Comparison of ENCODE assay signal across 1 cellular context in genomic region chr11:74018331-74019005, GRCh38.
TF ChIP-seq lines count a peak whose summit lies in the region.

No MANE protein-coding gene starts in this region.

TF ChIP-seq in HepG2, 621 proteins besides CTCF, POLR2A, EP300 and RAD21 (continued from another document and continues in another):
- TF ChIP-seq RERE (CRISPR knock-in tag; IDR thresholded peaks at IDR 0.05; ENCODE audit: low read depth) (no peak), WIZ (CRISPR knock-in tag; IDR thresholded peaks at IDR 0.05) (no peak), GRHL1 (CRISPR knock-in tag; conservative IDR thresholded peaks at IDR 0.05) (no peak), REST (IDR thresholded peaks at IDR 0.05; ENCODE audit: borderline replicate concordance in 1 of 2, low read depth in 1 of 2, low read length in 2 of 2) (no peak), ZNF121 (CRISPR knock-in tag; IDR thresholded peaks at IDR 0.05) (peak; percentile 20; the same call in 1 of the 2 replicates), ARID3A (IDR thresholded peaks at IDR 0.05; ENCODE audit: low read depth, low read length) (0 out of 2 replicates have a peak, but pooled peaks have one; percentile 43), ZNF598 (CRISPR knock-in tag; IDR thresholded peaks at IDR 0.05; ENCODE audit: borderline replicate concordance) (no peak), ZBTB7B (CRISPR knock-in tag; IDR thresholded peaks at IDR 0.05) (no peak), ZEB1 (IDR thresholded peaks at IDR 0.05; ENCODE audit: insufficient replicate concordance, low read depth) (no peak), PBX3 (CRISPR knock-in tag; IDR thresholded peaks at IDR 0.05; ENCODE audit: borderline replicate concordance) (no peak), JDP2 (CRISPR knock-in tag; IDR thresholded peaks at IDR 0.05; ENCODE audit: borderline replicate concordance) (no peak), ZNF263 (CRISPR knock-in tag; IDR thresholded peaks at IDR 0.05) (no peak), CENPBD1 (CRISPR knock-in tag; IDR thresholded peaks at IDR 0.05; ENCODE audit: borderline replicate concordance, low read depth) (0 out of 2 replicates have a peak, but pooled peaks have one; percentile 6), JARID2 (CRISPR knock-in tag; IDR thresholded peaks at IDR 0.05; ENCODE audit: insufficient replicate concordance) (no peak), THYN1 (CRISPR knock-in tag; IDR thresholded peaks at IDR 0.05; ENCODE audit: borderline replicate concordance, low read depth) (no peak), RORA (CRISPR knock-in tag; IDR thresholded peaks at IDR 0.05) (no peak)
- TF ChIP-seq, protein P1, sequence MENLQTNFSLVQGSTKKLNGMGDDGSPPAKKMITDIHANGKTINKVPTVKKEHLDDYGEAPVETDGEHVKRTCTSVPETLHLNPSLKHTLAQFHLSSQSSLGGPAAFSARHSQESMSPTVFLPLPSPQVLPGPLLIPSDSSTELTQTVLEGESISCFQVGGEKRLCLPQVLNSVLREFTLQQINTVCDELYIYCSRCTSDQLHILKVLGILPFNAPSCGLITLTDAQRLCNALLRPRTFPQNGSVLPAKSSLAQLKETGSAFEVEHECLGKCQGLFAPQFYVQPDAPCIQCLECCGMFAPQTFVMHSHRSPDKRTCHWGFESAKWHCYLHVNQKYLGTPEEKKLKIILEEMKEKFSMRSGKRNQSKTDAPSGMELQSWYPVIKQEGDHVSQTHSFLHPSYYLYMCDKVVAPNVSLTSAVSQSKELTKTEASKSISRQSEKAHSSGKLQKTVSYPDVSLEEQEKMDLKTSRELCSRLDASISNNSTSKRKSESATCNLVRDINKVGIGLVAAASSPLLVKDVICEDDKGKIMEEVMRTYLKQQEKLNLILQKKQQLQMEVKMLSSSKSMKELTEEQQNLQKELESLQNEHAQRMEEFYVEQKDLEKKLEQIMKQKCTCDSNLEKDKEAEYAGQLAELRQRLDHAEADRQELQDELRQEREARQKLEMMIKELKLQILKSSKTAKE (CRISPR knock-in tag; IDR thresholded peaks at IDR 0.05; ENCODE audit: borderline replicate concordance): peak; percentile 68
- TF ChIP-seq, protein P2, sequence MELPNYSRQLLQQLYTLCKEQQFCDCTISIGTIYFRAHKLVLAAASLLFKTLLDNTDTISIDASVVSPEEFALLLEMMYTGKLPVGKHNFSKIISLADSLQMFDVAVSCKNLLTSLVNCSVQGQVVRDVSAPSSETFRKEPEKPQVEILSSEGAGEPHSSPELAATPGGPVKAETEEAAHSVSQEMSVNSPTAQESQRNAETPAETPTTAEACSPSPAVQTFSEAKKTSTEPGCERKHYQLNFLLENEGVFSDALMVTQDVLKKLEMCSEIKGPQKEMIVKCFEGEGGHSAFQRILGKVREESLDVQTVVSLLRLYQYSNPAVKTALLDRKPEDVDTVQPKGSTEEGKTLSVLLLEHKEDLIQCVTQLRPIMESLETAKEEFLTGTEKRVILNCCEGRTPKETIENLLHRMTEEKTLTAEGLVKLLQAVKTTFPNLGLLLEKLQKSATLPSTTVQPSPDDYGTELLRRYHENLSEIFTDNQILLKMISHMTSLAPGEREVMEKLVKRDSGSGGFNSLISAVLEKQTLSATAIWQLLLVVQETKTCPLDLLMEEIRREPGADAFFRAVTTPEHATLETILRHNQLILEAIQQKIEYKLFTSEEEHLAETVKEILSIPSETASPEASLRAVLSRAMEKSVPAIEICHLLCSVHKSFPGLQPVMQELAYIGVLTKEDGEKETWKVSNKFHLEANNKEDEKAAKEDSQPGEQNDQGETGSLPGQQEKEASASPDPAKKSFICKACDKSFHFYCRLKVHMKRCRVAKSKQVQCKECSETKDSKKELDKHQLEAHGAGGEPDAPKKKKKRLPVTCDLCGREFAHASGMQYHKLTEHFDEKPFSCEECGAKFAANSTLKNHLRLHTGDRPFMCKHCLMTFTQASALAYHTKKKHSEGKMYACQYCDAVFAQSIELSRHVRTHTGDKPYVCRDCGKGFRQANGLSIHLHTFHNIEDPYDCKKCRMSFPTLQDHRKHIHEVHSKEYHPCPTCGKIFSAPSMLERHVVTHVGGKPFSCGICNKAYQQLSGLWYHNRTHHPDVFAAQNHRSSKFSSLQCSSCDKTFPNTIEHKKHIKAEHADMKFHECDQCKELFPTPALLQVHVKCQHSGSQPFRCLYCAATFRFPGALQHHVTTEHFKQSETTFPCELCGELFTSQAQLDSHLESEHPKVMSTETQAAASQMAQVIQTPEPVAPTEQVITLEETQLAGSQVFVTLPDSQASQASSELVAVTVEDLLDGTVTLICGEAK (IDR thresholded peaks at IDR 0.05): no peak
- TF ChIP-seq, protein P2 (CRISPR knock-in tag; IDR thresholded peaks at IDR 0.05): peak; percentile 59; the same call in 1 of the 2 replicates
- TF ChIP-seq, protein P3, sequence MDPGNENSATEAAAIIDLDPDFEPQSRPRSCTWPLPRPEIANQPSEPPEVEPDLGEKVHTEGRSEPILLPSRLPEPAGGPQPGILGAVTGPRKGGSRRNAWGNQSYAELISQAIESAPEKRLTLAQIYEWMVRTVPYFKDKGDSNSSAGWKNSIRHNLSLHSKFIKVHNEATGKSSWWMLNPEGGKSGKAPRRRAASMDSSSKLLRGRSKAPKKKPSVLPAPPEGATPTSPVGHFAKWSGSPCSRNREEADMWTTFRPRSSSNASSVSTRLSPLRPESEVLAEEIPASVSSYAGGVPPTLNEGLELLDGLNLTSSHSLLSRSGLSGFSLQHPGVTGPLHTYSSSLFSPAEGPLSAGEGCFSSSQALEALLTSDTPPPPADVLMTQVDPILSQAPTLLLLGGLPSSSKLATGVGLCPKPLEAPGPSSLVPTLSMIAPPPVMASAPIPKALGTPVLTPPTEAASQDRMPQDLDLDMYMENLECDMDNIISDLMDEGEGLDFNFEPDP (CRISPR knock-in tag; conservative IDR thresholded peaks at IDR 0.05): no peak
